ENCODE assay signal across 17 cellular contexts in genomic region chrX:101986571-101986970, GRCh38. TPM values are rescaled to one million over a fixed set of nuclear protein-coding genes. Genes with fewer than 3 reads are reported as not detected.
"Had no signal": no experiment of that assay in that cellular context is flagged by ENCODE, and none has a peak within 500 bp of the region (broad histone marks: within the 10 kb centered on the region; RNA-seq: fewer than 3 reads in every experiment).

No MANE protein-coding gene starts in this region.

- H3K36me3 ChIP-seq: prostate gland, right lobe of liver, spleen, tibial artery, uterus had no signal

- DNase-seq: activated naive CD4-positive, alpha-beta T cell treated with anti-CD3 and anti-CD28 coated beads, Interleukin-2, amount 50 U/mL, for 16 hours; activated T-cell treated with anti-CD3 and anti-CD28 coated beads, Interleukin-2, amount 50 U/mL, for 1 hour; body of pancreas; endodermal cell; mammary epithelial cell; occipital lobe; right lobe of liver; spleen; stimulated activated CD4-positive, alpha-beta T cell treated with anti-CD3 and anti-CD28 coated beads, Interleukin-1b, Interleukin-23, amount 100 ng/mL, for 48 hours; tibial artery; uterus had no signal

- H3K9me3 ChIP-seq: body of pancreas, prostate gland, right lobe of liver, spleen, tibial artery, uterus had no signal

- H3K36me3 Mint-ChIP-seq: stimulated activated memory B cell treated with anti-CD40 and anti-IgM and Interleukin-4, amounts not matched to agents 10 μg/mL and 1 μg/mL and 100 μg/mL, for 72 hours had no signal

- H3K27ac ChIP-seq: body of pancreas, prostate gland, right lobe of liver, spleen, tibial artery, uterus had no signal

- H3K4me1 Mint-ChIP-seq: endodermal cell; nephron; stimulated activated memory B cell treated with anti-CD40 and anti-IgM and Interleukin-4, amounts not matched to agents 10 μg/mL and 1 μg/mL and 100 μg/mL, for 72 hours had no signal

- H3K4me1 ChIP-seq: body of pancreas, prostate gland, right lobe of liver, spleen, tibial artery, uterus had no signal

- H3K27me3 ChIP-seq: body of pancreas, right lobe of liver, tibial artery had no signal

- H3K9me3 Mint-ChIP-seq: dendritic cell treated with granulocyte-macrophage colony-stimulating factor and Interleukin-4, amounts not matched to agents 40 ng/mL and 50 ng/mL, for 4 days; nephron; stimulated activated memory B cell treated with anti-CD40 and anti-IgM and Interleukin-4, amounts not matched to agents 10 μg/mL and 1 μg/mL and 100 μg/mL, for 72 hours had no signal

- ATAC-seq: activated CD4-positive, CD25-positive, alpha-beta regulatory T cell treated with anti-CD3 and anti-CD28 coated beads, Interleukin-2, amount 50 U/mL, for 24 hours; body of pancreas; esophagus mucosa; right lobe of liver; stimulated activated memory B cell treated with anti-CD40 and anti-IgM and Interleukin-4, amounts not matched to agents 10 μg/mL and 1 μg/mL and 100 μg/mL, for 72 hours had no signal

- H3K4me3 Mint-ChIP-seq: dendritic cell treated with granulocyte-macrophage colony-stimulating factor and Interleukin-4, amounts not matched to agents 40 ng/mL and 50 ng/mL, for 4 days; endodermal cell; nephron; stimulated activated memory B cell treated with anti-CD40 and anti-IgM and Interleukin-4, amounts not matched to agents 10 μg/mL and 1 μg/mL and 100 μg/mL, for 72 hours had no signal

- H3K27ac Mint-ChIP-seq: dendritic cell treated with granulocyte-macrophage colony-stimulating factor and Interleukin-4, amounts not matched to agents 40 ng/mL and 50 ng/mL, for 4 days; endodermal cell; nephron; stimulated activated memory B cell treated with anti-CD40 and anti-IgM and Interleukin-4, amounts not matched to agents 10 μg/mL and 1 μg/mL and 100 μg/mL, for 72 hours had no signal

- H3K27me3 Mint-ChIP-seq: dendritic cell treated with granulocyte-macrophage colony-stimulating factor and Interleukin-4, amounts not matched to agents 40 ng/mL and 50 ng/mL, for 4 days; stimulated activated memory B cell treated with anti-CD40 and anti-IgM and Interleukin-4, amounts not matched to agents 10 μg/mL and 1 μg/mL and 100 μg/mL, for 72 hours had no signal

- H3K4me3 ChIP-seq: body of pancreas, prostate gland, right lobe of liver, spleen, tibial artery, uterus had no signal

RNA-seq across cellular contexts. Expression of gene ZMAT1, which starts 54.7 kb away (rescaled TPM):
- polyA plus RNA-seq: mammary epithelial cell had no signal
